2 cellular contexts compared by ENCODE assay signal in genomic region chr17:56310780-56311179, GRCh38.
A peak's percentile ranks its signal among the peaks of the same experiment; 100 is the strongest.
TF ChIP-seq lines count a peak whose summit lies in the region.

No MANE protein-coding gene starts in this region.

TF ChIP-seq in HepG2, 621 proteins besides CTCF, POLR2A, EP300 and RAD21:
- TF ChIP-seq, protein P1, sequence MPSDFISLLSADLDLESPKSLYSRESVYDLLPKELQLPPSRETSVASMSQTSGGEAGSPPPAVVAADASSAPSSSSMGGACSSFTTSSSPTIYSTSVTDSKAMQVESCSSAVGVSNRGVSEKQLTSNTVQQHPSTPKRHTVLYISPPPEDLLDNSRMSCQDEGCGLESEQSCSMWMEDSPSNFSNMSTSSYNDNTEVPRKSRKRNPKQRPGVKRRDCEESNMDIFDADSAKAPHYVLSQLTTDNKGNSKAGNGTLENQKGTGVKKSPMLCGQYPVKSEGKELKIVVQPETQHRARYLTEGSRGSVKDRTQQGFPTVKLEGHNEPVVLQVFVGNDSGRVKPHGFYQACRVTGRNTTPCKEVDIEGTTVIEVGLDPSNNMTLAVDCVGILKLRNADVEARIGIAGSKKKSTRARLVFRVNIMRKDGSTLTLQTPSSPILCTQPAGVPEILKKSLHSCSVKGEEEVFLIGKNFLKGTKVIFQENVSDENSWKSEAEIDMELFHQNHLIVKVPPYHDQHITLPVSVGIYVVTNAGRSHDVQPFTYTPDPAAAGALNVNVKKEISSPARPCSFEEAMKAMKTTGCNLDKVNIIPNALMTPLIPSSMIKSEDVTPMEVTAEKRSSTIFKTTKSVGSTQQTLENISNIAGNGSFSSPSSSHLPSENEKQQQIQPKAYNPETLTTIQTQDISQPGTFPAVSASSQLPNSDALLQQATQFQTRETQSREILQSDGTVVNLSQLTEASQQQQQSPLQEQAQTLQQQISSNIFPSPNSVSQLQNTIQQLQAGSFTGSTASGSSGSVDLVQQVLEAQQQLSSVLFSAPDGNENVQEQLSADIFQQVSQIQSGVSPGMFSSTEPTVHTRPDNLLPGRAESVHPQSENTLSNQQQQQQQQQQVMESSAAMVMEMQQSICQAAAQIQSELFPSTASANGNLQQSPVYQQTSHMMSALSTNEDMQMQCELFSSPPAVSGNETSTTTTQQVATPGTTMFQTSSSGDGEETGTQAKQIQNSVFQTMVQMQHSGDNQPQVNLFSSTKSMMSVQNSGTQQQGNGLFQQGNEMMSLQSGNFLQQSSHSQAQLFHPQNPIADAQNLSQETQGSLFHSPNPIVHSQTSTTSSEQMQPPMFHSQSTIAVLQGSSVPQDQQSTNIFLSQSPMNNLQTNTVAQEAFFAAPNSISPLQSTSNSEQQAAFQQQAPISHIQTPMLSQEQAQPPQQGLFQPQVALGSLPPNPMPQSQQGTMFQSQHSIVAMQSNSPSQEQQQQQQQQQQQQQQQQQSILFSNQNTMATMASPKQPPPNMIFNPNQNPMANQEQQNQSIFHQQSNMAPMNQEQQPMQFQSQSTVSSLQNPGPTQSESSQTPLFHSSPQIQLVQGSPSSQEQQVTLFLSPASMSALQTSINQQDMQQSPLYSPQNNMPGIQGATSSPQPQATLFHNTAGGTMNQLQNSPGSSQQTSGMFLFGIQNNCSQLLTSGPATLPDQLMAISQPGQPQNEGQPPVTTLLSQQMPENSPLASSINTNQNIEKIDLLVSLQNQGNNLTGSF (CRISPR knock-in tag; IDR thresholded peaks at IDR 0.05): no peak
- TF ChIP-seq ZNF768 (CRISPR knock-in tag; IDR thresholded peaks at IDR 0.05): no peak
- TF ChIP-seq KAT2B (IDR thresholded peaks at IDR 0.05; ENCODE audit: borderline replicate concordance, low read depth, low read length): no peak
- TF ChIP-seq ATF7 (IDR thresholded peaks at IDR 0.05): peak; percentile 99
- no peak for TF ChIP-seq ATF7 (CRISPR knock-in tag; IDR thresholded peaks at IDR 0.05)
- no peak for TF ChIP-seq ISX (CRISPR knock-in tag; conservative IDR thresholded peaks at IDR 0.05)
- TF ChIP-seq ZNF121 (CRISPR knock-in tag; IDR thresholded peaks at IDR 0.05): no peak
- TF ChIP-seq SALL2 (CRISPR knock-in tag; IDR thresholded peaks at IDR 0.05): no peak
- TF ChIP-seq CREB1 (IDR thresholded peaks at IDR 0.05): peak; percentile 98
- TF ChIP-seq CREB1 (CRISPR knock-in tag; IDR thresholded peaks at IDR 0.05): no peak
- TF ChIP-seq HNRNPK (IDR thresholded peaks at IDR 0.05; ENCODE audit: low read depth, low read length, poor library complexity, severe bottlenecking): no peak
- TF ChIP-seq CHD4 (IDR thresholded peaks at IDR 0.05; ENCODE audit: borderline replicate concordance, low read length): no peak

TF ChIP-seq in K562, 482 proteins besides CTCF, POLR2A, EP300 and RAD21 (continued from another document):
- TF ChIP-seq, protein P2, sequence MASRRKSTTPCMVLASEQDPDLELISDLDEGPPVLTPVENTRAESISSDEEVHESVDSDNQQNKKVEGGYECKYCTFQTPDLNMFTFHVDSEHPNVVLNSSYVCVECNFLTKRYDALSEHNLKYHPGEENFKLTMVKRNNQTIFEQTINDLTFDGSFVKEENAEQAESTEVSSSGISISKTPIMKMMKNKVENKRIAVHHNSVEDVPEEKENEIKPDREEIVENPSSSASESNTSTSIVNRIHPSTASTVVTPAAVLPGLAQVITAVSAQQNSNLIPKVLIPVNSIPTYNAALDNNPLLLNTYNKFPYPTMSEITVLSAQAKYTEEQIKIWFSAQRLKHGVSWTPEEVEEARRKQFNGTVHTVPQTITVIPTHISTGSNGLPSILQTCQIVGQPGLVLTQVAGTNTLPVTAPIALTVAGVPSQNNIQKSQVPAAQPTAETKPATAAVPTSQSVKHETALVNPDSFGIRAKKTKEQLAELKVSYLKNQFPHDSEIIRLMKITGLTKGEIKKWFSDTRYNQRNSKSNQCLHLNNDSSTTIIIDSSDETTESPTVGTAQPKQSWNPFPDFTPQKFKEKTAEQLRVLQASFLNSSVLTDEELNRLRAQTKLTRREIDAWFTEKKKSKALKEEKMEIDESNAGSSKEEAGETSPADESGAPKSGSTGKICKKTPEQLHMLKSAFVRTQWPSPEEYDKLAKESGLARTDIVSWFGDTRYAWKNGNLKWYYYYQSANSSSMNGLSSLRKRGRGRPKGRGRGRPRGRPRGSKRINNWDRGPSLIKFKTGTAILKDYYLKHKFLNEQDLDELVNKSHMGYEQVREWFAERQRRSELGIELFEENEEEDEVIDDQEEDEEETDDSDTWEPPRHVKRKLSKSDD (conservative IDR thresholded peaks at IDR 0.05; ENCODE audit: low read length): no peak
- no peak for TF ChIP-seq ZNF830 (CRISPR knock-in tag; IDR thresholded peaks at IDR 0.05)
- TF ChIP-seq ZBTB11 (CRISPR knock-in tag; IDR thresholded peaks at IDR 0.05): no peak
- TF ChIP-seq BCOR (IDR thresholded peaks at IDR 0.05): no peak
- no peak for TF ChIP-seq FOXA3 (CRISPR knock-in tag; conservative IDR thresholded peaks at IDR 0.05 in 1 of 2, IDR thresholded peaks at IDR 0.05 in 1 of 2)
- no peak for TF ChIP-seq ATF1 (CRISPR knock-in tag; IDR thresholded peaks at IDR 0.05)
- TF ChIP-seq ATF1 (tag; IDR thresholded peaks at IDR 0.05): peak; percentile 39; the same call in 1 of the 2 replicates
- no peak for TF ChIP-seq DACH1 (IDR thresholded peaks at IDR 0.05; ENCODE audit: partially characterized antibody)
- TF ChIP-seq ATF7 (IDR thresholded peaks at IDR 0.05): peak; percentile 30; the same call in 1 of the 2 replicates
- TF ChIP-seq PHTF2 (CRISPR knock-in tag; IDR thresholded peaks at IDR 0.05): no peak
- no peak for TF ChIP-seq ZNF707 (CRISPR knock-in tag; conservative IDR thresholded peaks at IDR 0.05)
- TF ChIP-seq, protein P3, sequence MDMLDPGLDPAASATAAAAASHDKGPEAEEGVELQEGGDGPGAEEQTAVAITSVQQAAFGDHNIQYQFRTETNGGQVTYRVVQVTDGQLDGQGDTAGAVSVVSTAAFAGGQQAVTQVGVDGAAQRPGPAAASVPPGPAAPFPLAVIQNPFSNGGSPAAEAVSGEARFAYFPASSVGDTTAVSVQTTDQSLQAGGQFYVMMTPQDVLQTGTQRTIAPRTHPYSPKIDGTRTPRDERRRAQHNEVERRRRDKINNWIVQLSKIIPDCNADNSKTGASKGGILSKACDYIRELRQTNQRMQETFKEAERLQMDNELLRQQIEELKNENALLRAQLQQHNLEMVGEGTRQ (CRISPR knock-in tag; IDR thresholded peaks at IDR 0.05): no peak
- TF ChIP-seq SNIP1 (IDR thresholded peaks at IDR 0.05; ENCODE audit: low read depth): no peak
